Comparison of ENCODE assay signal across 8 cellular contexts in genomic region chr16:89289428-89290395, GRCh38.
DNase-seq lines count a peak whose midpoint lies in the region; ATAC-seq and TF ChIP-seq lines count a peak whose summit lies in the region.

No MANE protein-coding gene starts in this region.

- ATAC-seq in activated T-cell treated with anti-CD3 and anti-CD28 coated beads, Interleukin-2, amount 50 U/mL, for 4 hours = peak; percentile 88 to 89
- ATAC-seq in GM19324 (IDR thresholded peaks at IDR 0.05; ENCODE audit: low FRiP score, unreplicated experiment) = no peak

- H3K4me1 ChIP-seq in OCI-LY7 (ENCODE audit: insufficient read depth, low read length, poor library complexity, severe bottlenecking) = no peaks in the 10 kb centered on the region

- H3K4me3 ChIP-seq in H7 (ENCODE audit: insufficient read depth, low read depth, low read length) = no peak overlapping the region
- no peak overlapping the region for H3K4me3 ChIP-seq in OCI-LY7 (ENCODE audit: low read depth, low read length, poor library complexity, severe bottlenecking)
- no peak overlapping the region for H3K4me3 ChIP-seq in fibroblast of mammary gland (ENCODE audit: control insufficient read depth, low read depth, low read length)

- intact Hi-C loops in OCI-LY7 (cut with micrococcal nuclease; ENCODE audit: unreplicated experiment) = loop anchor here (2.0 kb wide), 1 partner anchor 43 kb away; no protein-coding TSS in a partner anchor

- H4K20me1 ChIP-seq in OCI-LY7 (ENCODE audit: insufficient read depth, low read length) = no peaks in the 10 kb centered on the region

- H3K27me3 Mint-ChIP-seq in activated T-cell treated with anti-CD3 and anti-CD28 coated beads, Interleukin-2, amount 50 U/mL, for 4 hours (ENCODE audit: low read depth) = no peaks in the 10 kb centered on the region
- H3K27me3 Mint-ChIP-seq in neural crest cell (ENCODE audit: low read depth) = no peaks in the 10 kb centered on the region

- H2AFZ ChIP-seq in OCI-LY7 (ENCODE audit: low read length) = no peak overlapping the region

- H3K36me3 ChIP-seq in H7 (replicated peaks; ENCODE audit: control insufficient read depth, insufficient read depth, low read length) = peaks cover 35% of the 10 kb centered on the region
- peaks cover 57% of the 10 kb centered on the region for H3K36me3 ChIP-seq in OCI-LY7 (ENCODE audit: insufficient read depth, low read length)

- peak; percentile 91 for TF ChIP-seq CTCF in OCI-LY7 (conservative IDR thresholded peaks at IDR 0.05; ENCODE audit: low read length)
- peak; percentile 92 for TF ChIP-seq CTCF in fibroblast of mammary gland (conservative IDR thresholded peaks at IDR 0.05; ENCODE audit: control insufficient read depth, insufficient read depth, low read depth, low read length)
- TF ChIP-seq CTCF in neural crest cell (conservative IDR thresholded peaks at IDR 0.05) = peak; percentile 82

- H3K4me1 Mint-ChIP-seq in activated T-cell treated with anti-CD3 and anti-CD28 coated beads, Interleukin-2, amount 50 U/mL, for 4 hours (ENCODE audit: low read depth) = peaks cover 5% of the 10 kb centered on the region
- peaks cover 39% of the 10 kb centered on the region for H3K4me1 Mint-ChIP-seq in neural crest cell

- no peaks in the 10 kb centered on the region for H3K9me3 ChIP-seq in OCI-LY7 (ENCODE audit: low read length)

- H3K27ac Mint-ChIP-seq in neural crest cell (ENCODE audit: unreplicated experiment) = no peak overlapping the region

- H3K4me3 Mint-ChIP-seq in activated T-cell treated with anti-CD3 and anti-CD28 coated beads, Interleukin-2, amount 50 U/mL, for 4 hours = no peak overlapping the region
- H3K4me3 Mint-ChIP-seq in neural crest cell = peak overlapping the region; percentile 74

- H3K27me3 ChIP-seq in H7 (ENCODE audit: control insufficient read depth, insufficient read depth, low read length) = no peaks in the 10 kb centered on the region

- CTCF ChIA-PET in OCI-LY7 (lab: Charles Lee; ENCODE audit: unreplicated experiment) = no interaction called here

- H3K27ac ChIP-seq in OCI-LY7 (ENCODE audit: low read depth, low read length, poor library complexity, severe bottlenecking) = no peak overlapping the region
- no peak overlapping the region for H3K27ac ChIP-seq in substantia nigra (ENCODE audit: low read depth, low read length, poor library complexity, severe bottlenecking)

- peak in 12 of 14 donors; percentile 8 to 56 (median 24) for DNase-seq in C1 segment of cervical spinal cord (lab: John Stamatoyannopoulos, UW)
- peak; percentile 99 for DNase-seq in H7
- peak; percentile 75 for DNase-seq in OCI-LY7 (ENCODE audit: low spot score)
- DNase-seq in activated T-cell treated with anti-CD3 and anti-CD28 coated beads, Interleukin-2, amount 50 U/mL, for 4 hours = peak; percentile 69
- peak; percentile 68 for DNase-seq in fibroblast of mammary gland (ENCODE audit: low read depth)
- DNase-seq in neural crest cell (ENCODE audit: low read depth, low spot score) = peak; percentile 82
- peak in 41 of 49 donors; percentile 8 to 78 (median 49) for DNase-seq in substantia nigra (lab: John Stamatoyannopoulos, UW)

- POLR2A ChIA-PET in OCI-LY7 (lab: Charles Lee) = no interaction called here

- no peaks in the 10 kb centered on the region for H3K9me3 Mint-ChIP-seq in activated T-cell treated with anti-CD3 and anti-CD28 coated beads, Interleukin-2, amount 50 U/mL, for 4 hours
- H3K9me3 Mint-ChIP-seq in neural crest cell = no peaks in the 10 kb centered on the region

- H3K9me2 ChIP-seq in OCI-LY7 (ENCODE audit: insufficient read depth, low read length) = no peaks in the 10 kb centered on the region

- no peaks in the 10 kb centered on the region for H3K79me2 ChIP-seq in OCI-LY7 (ENCODE audit: insufficient read depth, low read depth, low read length)

- H3K4me2 ChIP-seq in OCI-LY7 (ENCODE audit: low read length) = no peak overlapping the region

- H3K36me3 Mint-ChIP-seq in activated T-cell treated with anti-CD3 and anti-CD28 coated beads, Interleukin-2, amount 50 U/mL, for 4 hours (ENCODE audit: insufficient read depth) = peaks cover 9% of the 10 kb centered on the region
- H3K36me3 Mint-ChIP-seq in neural crest cell (ENCODE audit: low read depth) = no peaks in the 10 kb centered on the region

- BruUV-seq in OCI-LY7 (replicated peaks; lab: Mats Ljungman, UMichigan) = no TSS peak

Comparison
In these comparisons a context has a peak if more than half of its experiments do, and no peak if none do; other contexts are left out.
1. DNase-seq: peak in every context shown above with its lines; median percentile 99 in H7; 82 in neural crest cell; 75 in OCI-LY7; 69 in activated T-cell treated with anti-CD3 and anti-CD28 coated beads, Interleukin-2, amount 50 U/mL, for 4 hours; 68 in fibroblast of mammary gland; 49 in substantia nigra; 24 in C1 segment of cervical spinal cord.